Comparison of ENCODE assay signal across 1 cellular context in genomic region chr12:82325540-82326336, GRCh38.
TF ChIP-seq lines count a peak whose summit lies in the region.

No MANE protein-coding gene starts in this region.

TF ChIP-seq in GM23338, 12 proteins besides CTCF, POLR2A, EP300 and RAD21 (continued from another document):
- no peak for TF ChIP-seq ZNF114 (CRISPR knock-in tag; IDR thresholded peaks at IDR 0.05)
- TF ChIP-seq ZNF331 (CRISPR knock-in tag; IDR thresholded peaks at IDR 0.05; ENCODE audit: low read depth): no peak
- no peak for TF ChIP-seq ETS1 (IDR thresholded peaks at IDR 0.05)
- no peak for TF ChIP-seq STAT1 (IDR thresholded peaks at IDR 0.05; ENCODE audit: unreplicated experiment)
- no peak for TF ChIP-seq POLR2AphosphoS5 (IDR thresholded peaks at IDR 0.05; ENCODE audit: low read depth)
- TF ChIP-seq ZNF462 (CRISPR knock-in tag; IDR thresholded peaks at IDR 0.05): no peak
TF ChIP-seq in GM23338: peak in this region for 0.
